In genomic region chr17:66531826-66532439, GRCh38 we compare ENCODE assay signal across 25 cellular contexts.
DNase-seq lines count a peak whose midpoint lies in the region; ATAC-seq, FAIRE-seq and TF ChIP-seq lines count a peak whose summit lies in the region.
"Had no signal": no experiment of that assay in that cellular context is flagged by ENCODE, and none has a peak within 500 bp of the region (broad histone marks: within the 10 kb centered on the region; RNA-seq: fewer than 3 reads in every experiment).

No MANE protein-coding gene starts in this region.

- H3K9me3 ChIP-seq in K562 (replicated peaks; ENCODE audit: control insufficient read depth, insufficient read depth, low read depth, low read length) (no peaks in the 10 kb centered on the region), lower lobe of right lung (no peaks in the 10 kb centered on the region)
- no peaks in the 10 kb centered on the region for H3K9me3 ChIP-seq in naive thymus-derived CD4-positive, alpha-beta T cell (ENCODE audit: control insufficient read depth in 2 of 3, low read length in 3 of 3)
- H3K9me3 ChIP-seq: BLaER1 treated with 17β-estradiol and CSF1 and Interleukin-3, amounts not matched to agents 10 nM and 100 nM; heart left ventricle; right atrium auricular region; SJCRH30; testis had no signal

- H3K27me3 Mint-ChIP-seq in stimulated activated naive CD8-positive, alpha-beta T cell treated with anti-CD3 and anti-CD28 coated beads, Interleukin-15, Interleukin-2, amounts not matched to agents 100 ng/mL and 50 ng/mL, for 24 hours: no peaks in the 10 kb centered on the region
- H3K27me3 Mint-ChIP-seq in naive thymus-derived CD4-positive, alpha-beta T cell: no peaks in the 10 kb centered on the region
- H3K27me3 Mint-ChIP-seq: activated naive CD8-positive, alpha-beta T cell had no signal

- no peak overlapping the region for H3K4me2 ChIP-seq in K562 (ENCODE audit: insufficient read depth, low read length)

- BruUV-seq in K562 (replicated peaks; lab: Mats Ljungman, UMichigan): no TSS peak

- H3K36me3 ChIP-seq in K562 (ENCODE audit: control insufficient read depth, insufficient read depth, low read length) (no peaks in the 10 kb centered on the region), lower lobe of right lung (no peaks in the 10 kb centered on the region)
- peaks cover 0 to 3% (median 0%) of the 10 kb centered on the region in 3 experiments for H3K36me3 ChIP-seq in naive thymus-derived CD4-positive, alpha-beta T cell (ENCODE audit: control insufficient read depth in 2 of 3, insufficient read depth in 3 of 3, low read length in 3 of 3)
- H3K36me3 ChIP-seq: brain microvascular endothelial cell, heart left ventricle, right atrium auricular region, SJCRH30 had no signal

- H3K36me3 Mint-ChIP-seq in stimulated activated naive CD8-positive, alpha-beta T cell treated with anti-CD3 and anti-CD28 coated beads, Interleukin-15, Interleukin-2, amounts not matched to agents 100 ng/mL and 50 ng/mL, for 24 hours (ENCODE audit: low read depth): peaks cover 48% of the 10 kb centered on the region
- H3K36me3 Mint-ChIP-seq in naive thymus-derived CD4-positive, alpha-beta T cell: peaks cover 6 to 57% (median 29%) of the 10 kb centered on the region in 5 donors

- H3K27ac ChIP-seq in K562 (ENCODE audit: extremely low read depth, low read depth, low read length) (no peak overlapping the region), lower lobe of right lung (no peak overlapping the region)
- no peak overlapping the region for H3K27ac ChIP-seq in naive thymus-derived CD4-positive, alpha-beta T cell (ENCODE audit: low read depth, low read length)
- H3K27ac ChIP-seq: brain microvascular endothelial cell, coronary artery, right atrium auricular region, SJCRH30, testis, VCaP had no signal

- no peaks in the 10 kb centered on the region for H3K9me1 ChIP-seq in K562 (ENCODE audit: control insufficient read depth, insufficient read depth, low read length)

- no peak overlapping the region for H3K4me3 Mint-ChIP-seq in stimulated activated naive CD8-positive, alpha-beta T cell treated with anti-CD3 and anti-CD28 coated beads, Interleukin-15, Interleukin-2, amounts not matched to agents 100 ng/mL and 50 ng/mL, for 24 hours
- H3K4me3 Mint-ChIP-seq in naive thymus-derived CD4-positive, alpha-beta T cell: no peak overlapping the region

- ATAC-seq in stimulated activated naive CD8-positive, alpha-beta T cell treated with anti-CD3 and anti-CD28 coated beads, Interleukin-15, Interleukin-2, amounts not matched to agents 100 U/mL and 50 U/mL, for 24 hours: no peak
- ATAC-seq in K562 (no peak; the same call in 2 of the 3 replicates), lower lobe of right lung (no peak), Right ventricle myocardium superior (ENCODE audit: poor library complexity) (no peak), HG03442 (IDR thresholded peaks at IDR 0.05; ENCODE audit: unreplicated experiment) (no peak)
- ATAC-seq in naive thymus-derived CD4-positive, alpha-beta T cell: no peak
- ATAC-seq: heart left ventricle had no signal

- DNase-seq in stimulated activated naive CD8-positive, alpha-beta T cell treated with anti-CD3 and anti-CD28 coated beads, Interleukin-15, Interleukin-2, amounts not matched to agents 100 U/mL and 50 U/mL, for 24 hours: no peak
- DNase-seq in K562 (ENCODE audit: extremely low read depth in 1 of 4, low spot score in 3 of 4) (no peak), lower lobe of right lung (no peak), GM13977 (ENCODE audit: low spot score) (no peak), Right ventricle myocardium superior (no peak)
- no peak for DNase-seq in naive thymus-derived CD4-positive, alpha-beta T cell
- DNase-seq: activated CD4-positive, alpha-beta T cell treated with anti-CD3 and anti-CD28 coated beads, Interleukin-2, amount 50 U/mL, for 48 hours; activated T-cell treated with anti-CD3 and anti-CD28 coated beads, Interleukin-2, amount 50 U/mL, for 48 hours; brain microvascular endothelial cell; Calu3; heart left ventricle; MV-4-11; NCI-H1694; NCI-H2227 treated with DMSO at 0.1 percent for 48 hours; NCI-H748 treated with DMSO at 0.1 percent for 48 hours; SJCRH30; T-helper 2 cell; testis had no signal

- H3K4me1 ChIP-seq in K562 (replicated peaks in 1 of 2; ENCODE audit: control insufficient read depth in 2 of 2, insufficient read depth in 2 of 2, low read length in 2 of 2): peaks cover 0 to 3% of the 10 kb centered on the region in 2 experiments; a peak in 1 of 5 replicates
- peaks cover 0 to 18% of the 10 kb centered on the region in 2 donors for H3K4me1 ChIP-seq in naive thymus-derived CD4-positive, alpha-beta T cell (ENCODE audit: control insufficient read depth in 2 of 2, insufficient read depth in 2 of 2, low read length in 2 of 2)
- no peaks in the 10 kb centered on the region for H3K4me1 ChIP-seq in lower lobe of right lung
- H3K4me1 ChIP-seq: right atrium auricular region had no signal

- CTCF ChIA-PET in K562 (lab: Yijun Ruan, JAX; ENCODE audit: low intra/inter-chr PET ratio): no interaction called here
- CTCF ChIA-PET in naive thymus-derived CD4-positive, alpha-beta T cell (lab: Charles Lee): interaction anchor here (0.6 to 1.8 kb wide), 4 partner anchors 36 to 335 kb away, joined by 3 to 5 read pairs (median 4); no protein-coding TSS in a partner anchor

- WGBS in K562 (ENCODE audit: insufficient coverage, low coverage, missing lambda C conversion rate): 90% methylated on average over 5 of the region's 6 CpGs

- peak overlapping the region; percentile 40 for H3K27ac Mint-ChIP-seq in stimulated activated naive CD8-positive, alpha-beta T cell treated with anti-CD3 and anti-CD28 coated beads, Interleukin-15, Interleukin-2, amounts not matched to agents 100 ng/mL and 50 ng/mL, for 24 hours
- peak overlapping the region in 5 of 9 donors; percentile 14 to 63 (median 19) for H3K27ac Mint-ChIP-seq in naive thymus-derived CD4-positive, alpha-beta T cell

- no peak for TF ChIP-seq EP300 in K562 (IDR thresholded peaks at IDR 0.05; ENCODE audit: low read length)

- H3K4me1 Mint-ChIP-seq in stimulated activated naive CD8-positive, alpha-beta T cell treated with anti-CD3 and anti-CD28 coated beads, Interleukin-15, Interleukin-2, amounts not matched to agents 100 ng/mL and 50 ng/mL, for 24 hours (ENCODE audit: low read depth): peaks cover 64% of the 10 kb centered on the region
- H3K4me1 Mint-ChIP-seq in naive thymus-derived CD4-positive, alpha-beta T cell: peaks cover 16 to 94% (median 85%) of the 10 kb centered on the region in 7 donors

- no peaks in the 10 kb centered on the region for H3K79me2 ChIP-seq in K562 (ENCODE audit: control insufficient read depth, insufficient read depth, low read length)

- no peak overlapping the region for H3K4me3 ChIP-seq in K562
- no peak overlapping the region for H3K4me3 ChIP-seq in naive thymus-derived CD4-positive, alpha-beta T cell (ENCODE audit: low read length)
- no peak overlapping the region for H3K4me3 ChIP-seq in lower lobe of right lung
- H3K4me3 ChIP-seq: BLaER1 treated with 17β-estradiol and CSF1 and Interleukin-3, amounts not matched to agents 10 nM and 100 nM; coronary artery; heart left ventricle; right atrium auricular region; SJCRH30; testis had no signal

- no peak for TF ChIP-seq RAD21 in K562 (CRISPR knock-in tag; conservative IDR thresholded peaks at IDR 0.05 in 1 of 2, IDR thresholded peaks at IDR 0.05 in 1 of 2)

- TF ChIP-seq POLR2A in K562 (conservative IDR thresholded peaks at IDR 0.05): no peak

- H4K20me1 ChIP-seq in K562 (replicated peaks; ENCODE audit: control insufficient read depth, insufficient read depth, low read length): peaks cover 6% of the 10 kb centered on the region; the same call in 1 of the 2 replicates

- no peaks in the 10 kb centered on the region for H3K27me3 ChIP-seq in K562 (ENCODE audit: control insufficient read depth in 2 of 2, insufficient read depth in 2 of 2, low read length in 2 of 2)
- H3K27me3 ChIP-seq in naive thymus-derived CD4-positive, alpha-beta T cell (ENCODE audit: control insufficient read depth in 2 of 2, insufficient read depth in 2 of 2, low read length in 2 of 2): no peaks in the 10 kb centered on the region
- H3K27me3 ChIP-seq in lower lobe of right lung (ENCODE audit: low read depth): no peaks in the 10 kb centered on the region
- H3K27me3 ChIP-seq: BLaER1 treated with 17β-estradiol and CSF1 and Interleukin-3, amounts not matched to agents 10 nM and 100 nM; brain microvascular endothelial cell; heart left ventricle; right atrium auricular region; SJCRH30; testis had no signal

- intact Hi-C loops in K562 (cut with micrococcal nuclease): no loop called here
- intact Hi-C loops in naive thymus-derived CD4-positive, alpha-beta T cell (cut with micrococcal nuclease): no loop called here
- intact Hi-C loops in lower lobe of right lung (cut with DNase I): no loop called here
- intact Hi-C loops in Right ventricle myocardium superior (cut with DNase I): no loop called here

- POLR2A ChIA-PET in K562 (lab: Yijun Ruan, JAX): interaction anchor here (0.8 kb wide), 1 partner anchor 26 kb away, joined by 3 read pairs; no protein-coding TSS in a partner anchor
- POLR2A ChIA-PET in naive thymus-derived CD4-positive, alpha-beta T cell (lab: Charles Lee): interaction anchor here (0.6 kb wide), 1 partner anchor 942 kb away, joined by 3 read pairs; no protein-coding TSS in a partner anchor

- in situ Hi-C loops in K562 (cut with MboI) (no loop called here), GM13977 (cut with MboI; ENCODE audit: low pct_unique_long_range_greater_than_20kb, low sequenced_read_pairs, unreplicated experiment) (no loop called here)

- no peak for TF ChIP-seq CTCF in K562 (IDR thresholded peaks at IDR 0.05 in 2 of 3, conservative IDR thresholded peaks at IDR 0.05 in 1 of 3; ENCODE audit: insufficient read depth in 2 of 3, low read depth in 1 of 3, low read length in 3 of 3)
- no peak for TF ChIP-seq CTCF in lower lobe of right lung (IDR thresholded peaks at IDR 0.05)
- TF ChIP-seq CTCF in GM13977 (IDR thresholded peaks at IDR 0.05; ENCODE audit: extremely low read depth, insufficient read depth, missing control alignments): no peak

- peak overlapping the region in 1 of 2 experiments; percentile 40; a peak in 1 of 4 replicates for H3K9ac ChIP-seq in K562 (ENCODE audit: insufficient read depth in 1 of 2, low read depth in 2 of 2, low read length in 2 of 2)
- H3K9ac ChIP-seq: BLaER1 treated with 17β-estradiol and CSF1 and Interleukin-3, amounts not matched to agents 10 nM and 100 nM had no signal

- no peak overlapping the region for H2AFZ ChIP-seq in K562 (ENCODE audit: low read depth, low read length)

- H3K9me3 Mint-ChIP-seq in stimulated activated naive CD8-positive, alpha-beta T cell treated with anti-CD3 and anti-CD28 coated beads, Interleukin-15, Interleukin-2, amounts not matched to agents 100 ng/mL and 50 ng/mL, for 24 hours: no peaks in the 10 kb centered on the region
- no peaks in the 10 kb centered on the region for H3K9me3 Mint-ChIP-seq in naive thymus-derived CD4-positive, alpha-beta T cell

- FAIRE-seq in K562 (lab: Jason Lieb, UNC): no peak

TF ChIP-seq in K562, 482 proteins besides CTCF, POLR2A, EP300 and RAD21 (continues in another document):
- TF ChIP-seq SMARCE1 (IDR thresholded peaks at IDR 0.05): no peak
- no peak for TF ChIP-seq CHD2 (IDR thresholded peaks at IDR 0.05; ENCODE audit: low read depth, low read length)
- no peak for TF ChIP-seq ZSCAN32 (CRISPR knock-in tag; IDR thresholded peaks at IDR 0.05)
- TF ChIP-seq CBFA2T2 (conservative IDR thresholded peaks at IDR 0.05): peak; percentile 30; the same call in 1 of the 2 replicates
- TF ChIP-seq ZNF696 (CRISPR knock-in tag; conservative IDR thresholded peaks at IDR 0.05): no peak
